20 cellular contexts compared by ENCODE assay signal in the genomic region with DNA sequence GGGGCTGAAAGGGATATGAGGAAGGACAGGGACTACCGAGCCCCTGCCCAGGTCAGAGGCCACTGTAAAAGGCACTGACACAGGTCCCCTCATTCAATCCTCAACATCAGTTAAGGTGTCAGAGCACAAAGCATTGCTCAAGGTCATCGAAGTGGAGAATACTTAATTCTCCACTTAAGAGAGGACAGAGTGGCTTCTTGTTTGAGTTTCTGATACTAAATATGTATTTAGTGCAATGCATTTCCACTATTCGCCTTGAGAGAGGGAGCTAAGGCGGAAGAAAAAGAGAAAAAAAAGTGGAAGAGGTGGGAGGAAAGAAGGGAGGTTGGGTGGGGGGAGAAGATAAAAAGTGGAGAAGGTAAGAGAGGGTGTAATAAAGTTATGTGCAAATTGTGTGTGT.
"Had no signal": no experiment of that assay in that cellular context is flagged by ENCODE, and none has a peak within 500 bp of the region (broad histone marks: within the 10 kb centered on the region; RNA-seq: fewer than 3 reads in every experiment).

No MANE protein-coding gene starts in this region.

- H3K4me3 ChIP-seq: left ventricle myocardium inferior, mucosa of descending colon, neural progenitor cell, psoas muscle, right lobe of liver, smooth muscle cell, tibial nerve, vagina had no signal

- H3K9me3 Mint-ChIP-seq: immature natural killer cell; memory B cell; naive thymus-derived CD4-positive, alpha-beta T cell; natural killer cell treated with Interleukin-12 subunit alpha and Interleukin-12 subunit beta and Interleukin-15 and Interleukin-18, amount 100 ng/mL, for 72 hours; neural progenitor cell; stimulated activated naive CD8-positive, alpha-beta T cell treated with anti-CD3 and anti-CD28 coated beads, Interleukin-15, amount 100 ng/mL, for 72 hours; type B pancreatic cell had no signal

- H3K79me2 ChIP-seq: parathyroid adenoma had no signal

- H3K36me3 Mint-ChIP-seq: immature natural killer cell; memory B cell; naive thymus-derived CD4-positive, alpha-beta T cell; natural killer cell treated with Interleukin-12 subunit alpha and Interleukin-12 subunit beta and Interleukin-15 and Interleukin-18, amount 100 ng/mL, for 72 hours; neural progenitor cell; type B pancreatic cell had no signal

- DNase-seq: immature natural killer cell; naive thymus-derived CD4-positive, alpha-beta T cell; stimulated activated CD4-positive, alpha-beta T cell treated with anti-CD3 and anti-CD28 coated beads, Interleukin-4, amount 100 ng/mL, for 1 hour; stimulated activated naive CD4-positive, alpha-beta T cell treated with Interleukin-2 at 50 U/mL for 16 hours had no signal

- H3K4me2 ChIP-seq: neural progenitor cell, smooth muscle cell had no signal

- H3K27ac Mint-ChIP-seq: memory B cell; naive thymus-derived CD4-positive, alpha-beta T cell; natural killer cell treated with Interleukin-12 subunit alpha and Interleukin-12 subunit beta and Interleukin-15 and Interleukin-18, amount 100 ng/mL, for 72 hours; neural progenitor cell; stimulated activated naive CD8-positive, alpha-beta T cell treated with anti-CD3 and anti-CD28 coated beads, Interleukin-15, amount 100 ng/mL, for 72 hours; type B pancreatic cell had no signal

- H3K36me3 ChIP-seq: left ventricle myocardium inferior, neural progenitor cell, neutrophil, right lobe of liver, tibial nerve, vagina had no signal

- H3K4me1 Mint-ChIP-seq: stimulated activated naive CD8-positive, alpha-beta T cell treated with anti-CD3 and anti-CD28 coated beads, Interleukin-15, amount 100 ng/mL, for 72 hours had no signal

- H2AFZ ChIP-seq: parathyroid adenoma had no signal

- H3K9ac ChIP-seq: neural progenitor cell, parathyroid adenoma had no signal

- ATAC-seq: naive thymus-derived CD4-positive, alpha-beta T cell had no signal

- FAIRE-seq: islet of Langerhans, kidney had no signal

- H3K9me3 ChIP-seq: left ventricle myocardium inferior, mucosa of descending colon, neutrophil, psoas muscle, right lobe of liver, tibial nerve, vagina had no signal

- H3K4me1 ChIP-seq: left ventricle myocardium inferior, neural progenitor cell, parathyroid adenoma, right lobe of liver, tibial nerve, vagina had no signal

- H3K27ac ChIP-seq: left ventricle myocardium inferior, neural progenitor cell, neutrophil, parathyroid adenoma, psoas muscle, right lobe of liver, tibial nerve, vagina had no signal

- H3K4me3 Mint-ChIP-seq: immature natural killer cell; memory B cell; naive thymus-derived CD4-positive, alpha-beta T cell; natural killer cell treated with Interleukin-12 subunit alpha and Interleukin-12 subunit beta and Interleukin-15 and Interleukin-18, amount 100 ng/mL, for 72 hours; neural progenitor cell; stimulated activated naive CD8-positive, alpha-beta T cell treated with anti-CD3 and anti-CD28 coated beads, Interleukin-15, amount 100 ng/mL, for 72 hours; type B pancreatic cell had no signal

- H3K27me3 ChIP-seq: neural progenitor cell, neutrophil, right lobe of liver, tibial nerve, vagina had no signal
